8 cellular contexts compared by ENCODE assay signal in genomic region chr10:27446091-27446918, GRCh38. TPM values are rescaled to one million over a fixed set of nuclear protein-coding genes. Genes with fewer than 3 reads are reported as not detected.
A peak's percentile ranks its signal among the peaks of the same experiment; 100 is the strongest.
DNase-seq lines count a peak whose midpoint lies in the region; ATAC-seq lines count a peak whose summit lies in the region.

No MANE protein-coding gene starts in this region.

- ATAC-seq in GM21723 (IDR thresholded peaks at IDR 0.05; ENCODE audit: unreplicated experiment): no peak
- ATAC-seq in activated CD4-positive, CD25-positive, alpha-beta regulatory T cell treated with anti-CD3 and anti-CD28 coated beads, Interleukin-2, amount 50 U/mL, for 24 hours: no peak
- no peak for ATAC-seq in HG03097 (IDR thresholded peaks at IDR 0.05; ENCODE audit: low FRiP score, unreplicated experiment)

- DNase-seq in SIG-M5 treated with dmso at 0.1 percent for 504 hours (lab: John Stamatoyannopoulos, UW; ENCODE audit: unreplicated experiment) (peak; percentile 44), SIG-M5 (lab: John Stamatoyannopoulos, UW) (no peak), NCI-H460 (ENCODE audit: extremely low read depth, low read depth) (peak; percentile 28), cerebellum (ENCODE audit: low spot score) (peak; percentile 33), lung microvascular endothelial cell (ENCODE audit: low read depth in 2 of 2) (peak; percentile 30 to 53)

RNA-seq across cellular contexts. Expression of gene RAB18, which starts 57.8 kb away (rescaled TPM):
- total RNA-seq in NCI-H460 (2014; rRNA removed; shearing (Covaris generic)): 78.0 and 116 TPM in 2 replicates
- 30.6 and 33.5 TPM in 2 replicates for polyA plus RNA-seq in NCI-H460 (2014; cell fraction: nucleus; rRNA removed)
- total RNA-seq in cerebellum: 96.7 TPM
- total RNA-seq in lung microvascular endothelial cell: 29.0 and 41.1 TPM in 2 replicates
